8 cellular contexts compared by ENCODE assay signal in the genomic region with DNA sequence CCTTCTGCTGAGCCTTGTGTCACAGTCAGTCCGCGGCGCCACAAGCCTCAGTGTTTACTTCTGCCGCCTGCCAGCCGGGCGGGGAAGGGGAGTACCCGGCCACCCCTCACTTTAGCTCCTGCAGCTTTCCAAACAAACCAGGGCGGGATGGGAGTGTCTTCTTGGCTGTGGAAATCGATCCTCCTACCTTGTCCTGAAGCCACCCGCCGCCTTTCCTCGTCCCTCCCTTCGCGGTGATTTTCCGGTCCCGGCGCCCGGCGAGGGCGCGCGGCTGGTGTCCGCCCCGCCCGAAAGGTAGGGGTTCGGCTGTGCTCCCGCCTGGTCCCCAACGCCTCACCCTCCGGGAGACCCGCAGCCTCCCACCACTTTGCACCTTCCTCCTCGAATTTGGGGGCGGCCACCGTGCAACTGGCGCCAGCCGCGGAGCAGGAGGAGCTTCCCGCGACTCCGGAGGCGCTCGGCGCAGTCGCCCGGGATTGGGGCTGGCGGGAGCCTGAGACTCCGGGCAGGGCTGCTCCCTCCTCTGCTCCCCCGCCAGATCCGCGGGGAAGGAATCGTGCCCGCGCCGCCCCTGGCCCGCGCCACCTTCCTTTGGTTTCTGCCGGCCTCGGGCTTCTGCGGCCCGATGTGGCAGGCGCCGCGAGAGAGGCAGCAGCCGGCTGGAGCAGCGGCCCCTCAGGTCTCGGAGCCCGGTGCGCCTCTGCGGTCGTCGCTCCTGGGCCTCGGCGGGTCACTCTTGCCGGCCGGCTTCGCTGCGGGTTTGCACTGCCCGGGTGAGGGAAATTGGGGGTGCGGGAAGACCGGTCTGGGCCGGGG. TPM values are rescaled to one million over a fixed set of nuclear protein-coding genes. Genes with fewer than 3 reads are reported as not detected.
DNase-seq lines count a peak whose midpoint lies in the region; ATAC-seq and TF ChIP-seq lines count a peak whose summit lies in the region.

No MANE protein-coding gene starts in this region.

- peak; percentile 52 for ATAC-seq in activated CD4-positive, alpha-beta T cell treated with anti-CD3 and anti-CD28 coated beads for 36 hours
- peak; percentile 82 for ATAC-seq in HCT116

- H3K9me2 ChIP-seq in HCT116 (ENCODE audit: insufficient read depth) = no peaks in the 10 kb centered on the region

- H3K27me3 Mint-ChIP-seq in activated CD4-positive, alpha-beta T cell treated with anti-CD3 and anti-CD28 coated beads for 36 hours = peaks cover 47% of the 10 kb centered on the region
- H3K27me3 Mint-ChIP-seq in activated naive CD8-positive, alpha-beta T cell = peaks cover 41% of the 10 kb centered on the region

- no peaks in the 10 kb centered on the region for H3K36me3 ChIP-seq in HCT116 (ENCODE audit: control insufficient read depth in 1 of 2, insufficient read depth in 2 of 2, low read length in 2 of 2)

- RAD21 ChIA-PET in HCT116 (lab: Charles Lee; ENCODE audit: low non-redundant PET in 1 of 2, low total read pairs in 2 of 2, uncharacterized antibody in 2 of 2, unreplicated experiment in 2 of 2) = no interaction called here

- H3K4me2 ChIP-seq in HCT116 (ENCODE audit: low read length) = peak overlapping the region; percentile 92

- H2AFZ ChIP-seq in HCT116 (ENCODE audit: low read depth, low read length, poor library complexity, severe bottlenecking) = peak overlapping the region; percentile 84

- DNase-seq in activated CD4-positive, alpha-beta T cell treated with anti-CD3 and anti-CD28 coated beads for 36 hours = peak; percentile 38
- DNase-seq in activated CD4-positive, alpha-beta T cell treated with anti-CD3 and anti-CD28 coated beads, Interleukin-2, amount 50 U/mL, for 1 hour = no peak
- peak; percentile 40 for DNase-seq in HCT116 (ENCODE audit: low read depth, low spot score)
- peak; percentile 43 for DNase-seq in NCI-H1092 treated with DMSO at 0.1 percent for 48 hours (lab: John Stamatoyannopoulos, UW)
- DNase-seq in cardiac septum (ENCODE audit: low spot score) = peak; percentile 89
- DNase-seq in nucleus accumbens (lab: John Stamatoyannopoulos, UW) = peak in 51 of 56 donors; percentile 3 to 83 (median 63)
- DNase-seq in effector CD4-positive, alpha-beta T cell = no peak

- 0 out of 2 replicates have a peak, but pooled peaks have one; percentile 2 for TF ChIP-seq RAD21 in HCT116 (IDR thresholded peaks at IDR 0.05; ENCODE audit: low read depth)

- H3K27ac Mint-ChIP-seq in activated CD4-positive, alpha-beta T cell treated with anti-CD3 and anti-CD28 coated beads for 36 hours = no peak overlapping the region
- H3K27ac Mint-ChIP-seq in activated naive CD8-positive, alpha-beta T cell = no peak overlapping the region

- CTCF ChIA-PET in activated CD4-positive, alpha-beta T cell treated with anti-CD3 and anti-CD28 coated beads for 36 hours (lab: Charles Lee) = interaction anchor here (0.6 kb wide), 2 partner anchors 12 to 138 kb away, joined by 3 read pairs; no protein-coding TSS in a partner anchor
- CTCF ChIA-PET in HCT116 (lab: Charles Lee) = interaction anchor here (0.6 to 0.8 kb wide), 2 partner anchors 130 to 767 kb away, joined by 3 to 4 read pairs; no protein-coding TSS in a partner anchor

- H3K79me2 ChIP-seq in HCT116 (ENCODE audit: insufficient read depth, low read length) = peaks cover 17% of the 10 kb centered on the region; the same call in 1 of the 2 replicates

- no peaks in the 10 kb centered on the region for H3K27me3 ChIP-seq in HCT116 (ENCODE audit: insufficient read depth, low read length)

- peak; percentile 30 for TF ChIP-seq POLR2A in HCT116 (IDR thresholded peaks at IDR 0.05; ENCODE audit: borderline replicate concordance, extremely low read depth, insufficient read depth, insufficient read length)

- no TSS peak for BruUV-seq in HCT116 (replicated peaks; lab: Mats Ljungman, UMichigan)

- H3K9me3 Mint-ChIP-seq in activated CD4-positive, alpha-beta T cell treated with anti-CD3 and anti-CD28 coated beads for 36 hours (ENCODE audit: low read depth) = no peaks in the 10 kb centered on the region
- no peaks in the 10 kb centered on the region for H3K9me3 Mint-ChIP-seq in activated naive CD8-positive, alpha-beta T cell (ENCODE audit: low read depth)

- H3K27ac ChIP-seq in HCT116 (ENCODE audit: low read depth, low read length) = peak overlapping the region; percentile 83

- no peaks in the 10 kb centered on the region for H3K36me3 Mint-ChIP-seq in activated CD4-positive, alpha-beta T cell treated with anti-CD3 and anti-CD28 coated beads for 36 hours (ENCODE audit: low read depth)
- no peaks in the 10 kb centered on the region for H3K36me3 Mint-ChIP-seq in activated naive CD8-positive, alpha-beta T cell

- peaks cover 8 to 18% of the 10 kb centered on the region in 2 experiments for H3K4me1 ChIP-seq in HCT116 (ENCODE audit: control insufficient read depth in 1 of 2, insufficient read depth in 2 of 2, low read length in 2 of 2)

- H3K4me3 Mint-ChIP-seq in activated CD4-positive, alpha-beta T cell treated with anti-CD3 and anti-CD28 coated beads for 36 hours = peak overlapping the region; percentile 70
- peak overlapping the region; percentile 83 for H3K4me3 Mint-ChIP-seq in activated naive CD8-positive, alpha-beta T cell

- H4K20me1 ChIP-seq in HCT116 (ENCODE audit: insufficient read depth) = no peaks in the 10 kb centered on the region

- POLR2A ChIA-PET in activated CD4-positive, alpha-beta T cell treated with anti-CD3 and anti-CD28 coated beads for 36 hours (lab: Charles Lee) = interaction anchor here (0.7 kb wide), 1 partner anchor 1528 kb away, joined by 3 read pairs; no protein-coding TSS in a partner anchor
- POLR2A ChIA-PET in HCT116 (lab: Charles Lee) = interaction anchor here (0.9 to 3.0 kb wide), 5 partner anchors 9 to 22 kb away, joined by 3 to 16 read pairs (median 4); no protein-coding TSS in a partner anchor

- H3K4me1 Mint-ChIP-seq in activated CD4-positive, alpha-beta T cell treated with anti-CD3 and anti-CD28 coated beads for 36 hours = peaks cover 12% of the 10 kb centered on the region
- peaks cover 15% of the 10 kb centered on the region for H3K4me1 Mint-ChIP-seq in activated naive CD8-positive, alpha-beta T cell (ENCODE audit: low read depth)

- H3K9ac ChIP-seq in HCT116 (ENCODE audit: low read length) = peak overlapping the region; percentile 76

- intact Hi-C loops in activated CD4-positive, alpha-beta T cell treated with anti-CD3 and anti-CD28 coated beads for 36 hours (cut with DNase I, micrococcal nuclease) = loop anchor here in 1 of 2 experiments (5.0 kb wide), 1 partner anchor 170 kb away; the partner anchor contains the start of gene DCBLD2
- intact Hi-C loops in HCT116 (cut with micrococcal nuclease) = no loop called here
- intact Hi-C loops in cardiac septum (cut with DNase I) = loop anchor here (2.0 to 10.0 kb wide), 4 partner anchors 36 to 162 kb away; no protein-coding TSS in a partner anchor

- TF ChIP-seq CTCF in HCT116 (IDR thresholded peaks at IDR 0.05 in 2 of 3, conservative IDR thresholded peaks at IDR 0.05 in 1 of 3; ENCODE audit: borderline replicate concordance in 1 of 3, insufficient read depth in 1 of 3, low read depth in 2 of 3, low read length in 2 of 3) = no peak

- H3K4me3 ChIP-seq in HCT116 (replicated peaks in 1 of 2; ENCODE audit: low read depth in 1 of 2, low read length in 2 of 2) = peak overlapping the region; percentile 76 to 82

- no peaks in the 10 kb centered on the region for H3K9me3 ChIP-seq in HCT116 (ENCODE audit: control insufficient read depth in 1 of 2, insufficient read depth in 1 of 2, low read depth in 1 of 2, low read length in 2 of 2)

TF ChIP-seq in HCT116, 20 proteins besides CTCF, POLR2A, EP300 and RAD21:
- TF ChIP-seq MAX (IDR thresholded peaks at IDR 0.05) = peak; percentile 64
- peak; percentile 27; the same call in 1 of the 2 replicates for TF ChIP-seq SP1 (IDR thresholded peaks at IDR 0.05; ENCODE audit: low read depth)
- TF ChIP-seq ZNF274 (IDR thresholded peaks at IDR 0.05; ENCODE audit: low read depth, low read length) = no peak
- TF ChIP-seq JUND (IDR thresholded peaks at IDR 0.05) = no peak
- peak; percentile 11 for TF ChIP-seq YY1 (IDR thresholded peaks at IDR 0.05; ENCODE audit: extremely low read depth, insufficient replicate concordance, low read depth, low read length)
- TF ChIP-seq POLR2AphosphoS5 (IDR thresholded peaks at IDR 0.05; ENCODE audit: low read depth, low read length) = peak; percentile 75
- peak; percentile 88 for TF ChIP-seq ZFX (IDR thresholded peaks at IDR 0.05)
- TF ChIP-seq, protein P1, sequence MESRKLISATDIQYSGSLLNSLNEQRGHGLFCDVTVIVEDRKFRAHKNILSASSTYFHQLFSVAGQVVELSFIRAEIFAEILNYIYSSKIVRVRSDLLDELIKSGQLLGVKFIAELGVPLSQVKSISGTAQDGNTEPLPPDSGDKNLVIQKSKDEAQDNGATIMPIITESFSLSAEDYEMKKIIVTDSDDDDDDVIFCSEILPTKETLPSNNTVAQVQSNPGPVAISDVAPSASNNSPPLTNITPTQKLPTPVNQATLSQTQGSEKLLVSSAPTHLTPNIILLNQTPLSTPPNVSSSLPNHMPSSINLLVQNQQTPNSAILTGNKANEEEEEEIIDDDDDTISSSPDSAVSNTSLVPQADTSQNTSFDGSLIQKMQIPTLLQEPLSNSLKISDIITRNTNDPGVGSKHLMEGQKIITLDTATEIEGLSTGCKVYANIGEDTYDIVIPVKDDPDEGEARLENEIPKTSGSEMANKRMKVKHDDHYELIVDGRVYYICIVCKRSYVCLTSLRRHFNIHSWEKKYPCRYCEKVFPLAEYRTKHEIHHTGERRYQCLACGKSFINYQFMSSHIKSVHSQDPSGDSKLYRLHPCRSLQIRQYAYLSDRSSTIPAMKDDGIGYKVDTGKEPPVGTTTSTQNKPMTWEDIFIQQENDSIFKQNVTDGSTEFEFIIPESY (IDR thresholded peaks at IDR 0.05; ENCODE audit: extremely low read depth, insufficient replicate concordance, low read length) = no peak
- TF ChIP-seq ELF1 (IDR thresholded peaks at IDR 0.05; ENCODE audit: borderline replicate concordance, low read depth) = no peak
- peak; percentile 68; the same call in 1 of the 2 replicates for TF ChIP-seq SIN3A (IDR thresholded peaks at IDR 0.05; ENCODE audit: low read depth)
- no peak for TF ChIP-seq EZH2 (IDR thresholded peaks at IDR 0.05)
- TF ChIP-seq CBX3 (IDR thresholded peaks at IDR 0.05; ENCODE audit: low read depth) = peak; percentile 73; the same call in 1 of the 2 replicates
- TF ChIP-seq, protein P2, sequence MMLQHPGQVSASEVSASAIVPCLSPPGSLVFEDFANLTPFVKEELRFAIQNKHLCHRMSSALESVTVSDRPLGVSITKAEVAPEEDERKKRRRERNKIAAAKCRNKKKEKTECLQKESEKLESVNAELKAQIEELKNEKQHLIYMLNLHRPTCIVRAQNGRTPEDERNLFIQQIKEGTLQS (IDR thresholded peaks at IDR 0.05) = no peak
- no peak for TF ChIP-seq FOSL1 (IDR thresholded peaks at IDR 0.05; ENCODE audit: low read depth)

RNA-seq across cellular contexts. Expression of gene ST3GAL6, which starts 30.7 kb away (rescaled TPM):
- total RNA-seq in activated CD4-positive, alpha-beta T cell treated with anti-CD3 and anti-CD28 coated beads for 36 hours = not detected
- total RNA-seq in HCT116 (2021; ENCODE audit: unreplicated experiment) = 10.6 TPM
- 2.1 and 3.6 TPM in 2 replicates for polyA plus RNA-seq in HCT116 (2012)
- 87.0 TPM for total RNA-seq in cardiac septum

Comparison
In these comparisons a context has a peak if more than half of its experiments do, and no peak if none do; other contexts are left out.
1. DNase-seq: peak in activated CD4-positive, alpha-beta T cell treated with anti-CD3 and anti-CD28 coated beads for 36 hours (single experiment), HCT116 (single experiment), NCI-H1092 treated with DMSO at 0.1 percent for 48 hours (single experiment), cardiac septum (single experiment) and nucleus accumbens (51 of 56); none in activated CD4-positive, alpha-beta T cell treated with anti-CD3 and anti-CD28 coated beads, Interleukin-2, amount 50 U/mL, for 1 hour (single experiment) and effector CD4-positive, alpha-beta T cell (single experiment).
2. RNA of gene ST3GAL6, which starts 30.7 kb away (total RNA-seq): 87.0 TPM in cardiac septum (single experiment) and 10.6 TPM in HCT116 (single experiment); not detected in activated CD4-positive, alpha-beta T cell treated with anti-CD3 and anti-CD28 coated beads for 36 hours; every median in the first group is over 10 times any median in the second.